Comparison of ENCODE assay signal across 8 cellular contexts in the genomic region with DNA sequence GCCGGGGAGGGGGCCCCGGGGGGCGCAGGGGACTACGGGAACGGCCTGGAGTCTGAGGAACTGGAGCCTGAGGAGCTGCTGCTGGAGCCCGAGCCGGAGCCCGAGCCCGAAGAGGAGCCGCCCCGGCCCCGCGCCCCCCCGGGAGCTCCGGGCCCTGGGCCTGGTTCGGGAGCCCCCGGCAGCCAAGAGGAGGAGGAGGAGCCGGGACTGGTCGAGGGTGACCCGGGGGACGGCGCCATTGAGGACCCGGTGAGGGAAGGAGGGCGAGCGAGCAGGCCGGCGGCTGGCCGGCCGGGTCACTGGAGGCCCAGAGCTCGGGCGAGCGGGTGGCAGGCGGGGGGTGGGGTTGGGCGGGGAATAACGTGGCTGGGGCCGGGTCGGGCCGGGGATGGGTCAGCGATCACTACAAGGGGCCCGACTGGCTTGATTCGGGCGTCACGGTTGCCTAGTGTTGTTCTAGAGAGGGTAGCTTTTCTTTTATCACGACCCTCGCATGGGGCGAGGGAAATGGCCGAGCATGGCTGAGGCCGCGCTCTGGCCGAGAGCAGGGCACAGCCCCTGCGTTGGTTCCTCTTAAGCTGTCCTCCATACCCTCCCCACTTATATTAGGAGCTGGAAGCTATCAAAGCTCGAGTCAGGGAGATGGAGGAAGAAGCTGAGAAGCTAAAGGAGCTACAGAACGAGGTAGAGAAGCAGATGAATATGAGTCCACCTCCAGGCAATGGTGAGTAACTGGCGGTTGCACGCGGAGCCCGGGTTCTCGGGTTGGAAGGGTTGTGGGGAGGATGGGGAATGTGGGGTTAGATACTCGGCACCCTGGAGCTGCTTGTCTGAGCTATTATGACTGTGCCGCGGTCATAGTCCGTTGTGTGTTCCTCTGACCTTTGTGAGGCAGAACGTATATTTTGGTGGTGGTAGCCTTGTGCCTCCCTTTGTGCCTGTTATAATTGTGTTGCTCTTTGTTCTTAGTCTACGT. TPM values are rescaled to one million over a fixed set of nuclear protein-coding genes. Genes with fewer than 3 reads are reported as not detected.
DNase-seq lines count a peak whose midpoint lies in the region; ATAC-seq and TF ChIP-seq lines count a peak whose summit lies in the region.

No MANE protein-coding gene starts in this region.

- TF ChIP-seq POLR2A in HCT116 (IDR thresholded peaks at IDR 0.05; ENCODE audit: borderline replicate concordance, extremely low read depth, insufficient read depth, insufficient read length), result no peak

- no peak for TF ChIP-seq RAD21 in HCT116 (IDR thresholded peaks at IDR 0.05; ENCODE audit: low read depth)

- H3K4me1 ChIP-seq in HCT116 (ENCODE audit: control insufficient read depth in 1 of 2, insufficient read depth in 2 of 2, low read length in 2 of 2), result peaks cover 12 to 23% of the 10 kb centered on the region in 2 experiments; a peak in 3 of 4 replicates
- peaks cover 20% of the 10 kb centered on the region for H3K4me1 ChIP-seq in mucosa of stomach (ENCODE audit: control insufficient read depth, insufficient read depth, low read length)

- peak overlapping the region; percentile 83 for H3K27ac ChIP-seq in HCT116 (ENCODE audit: low read depth, low read length)

- no peaks in the 10 kb centered on the region for H3K27me3 ChIP-seq in HCT116 (ENCODE audit: insufficient read depth, low read length)
- H3K27me3 ChIP-seq in mucosa of stomach (ENCODE audit: control insufficient read depth, insufficient read depth, low read length), result no peaks in the 10 kb centered on the region

- no TSS peak for BruUV-seq in HCT116 (replicated peaks; lab: Mats Ljungman, UMichigan)

- RAD21 ChIA-PET in HCT116 (lab: Charles Lee; ENCODE audit: low non-redundant PET in 1 of 2, low total read pairs in 2 of 2, uncharacterized antibody in 2 of 2, unreplicated experiment in 2 of 2), result interaction anchor here in 1 of 2 experiments (1.4 to 1.7 kb wide), 2 partner anchors 15 to 45 kb away, joined by 3 to 8 read pairs; partner anchors contain the start of gene BCL2L2

- CTCF ChIA-PET in HCT116 (lab: Charles Lee), result interaction anchor here (0.9 to 2.5 kb wide), 12 partner anchors 11 to 253 kb away, joined by 3 to 15 read pairs (median 6); partner anchors contain the start of gene BCL2L2
- CTCF ChIA-PET in activated CD8-positive, alpha-beta T cell treated with anti-CD3 and anti-CD28 coated beads, Interleukin-2, amount 10 ng/mL, durations not matched to agents 7 days and 5 days (lab: Charles Lee), result interaction anchor here (0.5 to 4.8 kb wide), 31 partner anchors 8 to 310 kb away, joined by 3 to 75 read pairs (median 4); partner anchors contain the start of genes HOMEZ and PPP1R3E

- H3K9ac ChIP-seq in HCT116 (ENCODE audit: low read length), result peak overlapping the region; percentile 97
- peak overlapping the region; percentile 90 for H3K9ac ChIP-seq in mucosa of stomach (ENCODE audit: low read length)

- POLR2A ChIA-PET in HCT116 (lab: Charles Lee), result interaction anchor here (0.7 to 2.8 kb wide), 8 partner anchors 11 to 153 kb away, joined by 3 to 21 read pairs (median 4); partner anchors contain the start of genes BCL2L2, HOMEZ, NGDN and PPP1R3E
- POLR2A ChIA-PET in activated CD8-positive, alpha-beta T cell treated with anti-CD3 and anti-CD28 coated beads, Interleukin-2, amount 10 ng/mL, durations not matched to agents 7 days and 5 days (lab: Charles Lee), result interaction anchor here (0.6 to 6.2 kb wide), 18 partner anchors 11 to 1371 kb away, joined by 3 to 115 read pairs (median 6); partner anchors contain the start of genes ACIN1, C14orf119, CMTM5 and HOMEZ

- peak; percentile 22 for ATAC-seq in HCT116
- peak; percentile 2 for ATAC-seq in activated CD8-positive, alpha-beta T cell treated with anti-CD3 and anti-CD28 coated beads, Interleukin-2, amount 10 ng/mL, durations not matched to agents 7 days and 5 days

- H2AFZ ChIP-seq in HCT116 (ENCODE audit: low read depth, low read length, poor library complexity, severe bottlenecking), result no peak overlapping the region

- peaks cover 51% of the 10 kb centered on the region for H3K36me3 Mint-ChIP-seq in activated CD8-positive, alpha-beta T cell treated with anti-CD3 and anti-CD28 coated beads, Interleukin-2, amount 10 ng/mL, durations not matched to agents 7 days and 5 days (ENCODE audit: low read depth)

- H3K9me3 Mint-ChIP-seq in activated CD8-positive, alpha-beta T cell treated with anti-CD3 and anti-CD28 coated beads, Interleukin-2, amount 10 ng/mL, durations not matched to agents 7 days and 5 days (ENCODE audit: insufficient read depth), result no peaks in the 10 kb centered on the region

- peak overlapping the region; percentile 89 for H3K4me2 ChIP-seq in HCT116 (ENCODE audit: low read length)

- H3K36me3 ChIP-seq in HCT116 (ENCODE audit: control insufficient read depth in 1 of 2, insufficient read depth in 2 of 2, low read length in 2 of 2) (peaks cover 30 to 31% of the 10 kb centered on the region in 2 experiments; a peak in 3 of 4 replicates), mucosa of stomach (ENCODE audit: control insufficient read depth, insufficient read depth, low read length) (peaks cover 15% of the 10 kb centered on the region)

- H3K4me3 Mint-ChIP-seq in activated CD8-positive, alpha-beta T cell treated with anti-CD3 and anti-CD28 coated beads, Interleukin-2, amount 10 ng/mL, durations not matched to agents 7 days and 5 days, result peak overlapping the region; percentile 92

- no peaks in the 10 kb centered on the region for H4K20me1 ChIP-seq in HCT116 (ENCODE audit: insufficient read depth)

- no peaks in the 10 kb centered on the region for H3K27me3 Mint-ChIP-seq in activated CD8-positive, alpha-beta T cell treated with anti-CD3 and anti-CD28 coated beads, Interleukin-2, amount 10 ng/mL, durations not matched to agents 7 days and 5 days (ENCODE audit: low read depth)

- peaks cover 33% of the 10 kb centered on the region for H3K4me1 Mint-ChIP-seq in activated CD8-positive, alpha-beta T cell treated with anti-CD3 and anti-CD28 coated beads, Interleukin-2, amount 10 ng/mL, durations not matched to agents 7 days and 5 days (ENCODE audit: low read depth)

- H3K9me3 ChIP-seq in HCT116 (ENCODE audit: control insufficient read depth in 1 of 2, insufficient read depth in 1 of 2, low read depth in 1 of 2, low read length in 2 of 2), result no peaks in the 10 kb centered on the region
- no peaks in the 10 kb centered on the region for H3K9me3 ChIP-seq in mucosa of stomach (ENCODE audit: control insufficient read depth, low read length)

- peak overlapping the region; percentile 64 to 98 for H3K4me3 ChIP-seq in HCT116 (replicated peaks in 1 of 2; ENCODE audit: low read depth in 1 of 2, low read length in 2 of 2)
- H3K4me3 ChIP-seq in epithelial cell of esophagus (ENCODE audit: low read length), result peak overlapping the region; percentile 91
- H3K4me3 ChIP-seq in mucosa of stomach (ENCODE audit: low read length), result peak overlapping the region; percentile 90

- H3K27ac Mint-ChIP-seq in activated CD8-positive, alpha-beta T cell treated with anti-CD3 and anti-CD28 coated beads, Interleukin-2, amount 10 ng/mL, durations not matched to agents 7 days and 5 days, result peak overlapping the region; percentile 91

- DNase-seq in GM03348 (ENCODE audit: low spot score) (peak; percentile 82), HCT116 (ENCODE audit: low read depth, low spot score) (no peak), NCI-H146 (lab: John Stamatoyannopoulos, UW) (peak; percentile 57), epithelial cell of esophagus (ENCODE audit: low read depth) (peak; percentile 75), stromal cell of bone marrow (ENCODE audit: low read depth) (peak; percentile 38), SIG-M5 treated with dmso at 0.1 percent for 504 hours (lab: John Stamatoyannopoulos, UW; ENCODE audit: unreplicated experiment) (no peak)
- peak; percentile 66 for DNase-seq in activated CD8-positive, alpha-beta T cell treated with anti-CD3 and anti-CD28 coated beads, Interleukin-2, amount 10 ng/mL, durations not matched to agents 7 days and 5 days

- H3K79me2 ChIP-seq in HCT116 (ENCODE audit: insufficient read depth, low read length), result peaks cover 35% of the 10 kb centered on the region

- no peaks in the 10 kb centered on the region for H3K9me2 ChIP-seq in HCT116 (ENCODE audit: insufficient read depth)

- intact Hi-C loops in HCT116 (cut with micrococcal nuclease), result loop anchor here (1.0 kb wide), 1 partner anchor 36 kb away; the partner anchor contains the start of gene HOMEZ

- no peak for TF ChIP-seq CTCF in HCT116 (IDR thresholded peaks at IDR 0.05 in 2 of 3, conservative IDR thresholded peaks at IDR 0.05 in 1 of 3; ENCODE audit: borderline replicate concordance in 1 of 3, insufficient read depth in 1 of 3, low read depth in 2 of 3, low read length in 2 of 3)
- TF ChIP-seq CTCF in epithelial cell of esophagus (IDR thresholded peaks at IDR 0.05; ENCODE audit: insufficient read depth, low read depth, low read length, missing control alignments), result peak; percentile 18

TF ChIP-seq in HCT116, 20 proteins besides CTCF, POLR2A, EP300 and RAD21 (continues in another document):
- TF ChIP-seq TCF7L2 (IDR thresholded peaks at IDR 0.05; ENCODE audit: borderline replicate concordance, extremely low read depth, insufficient read depth, insufficient read length), result no peak
- 0 out of 2 replicates have a peak, but pooled peaks have one; percentile 19 for TF ChIP-seq POLR2AphosphoS5 (IDR thresholded peaks at IDR 0.05; ENCODE audit: low read depth, low read length)
- TF ChIP-seq JUND (IDR thresholded peaks at IDR 0.05), result no peak
- TF ChIP-seq ZNF274 (IDR thresholded peaks at IDR 0.05; ENCODE audit: low read depth, low read length), result no peak
- peak; percentile 80 for TF ChIP-seq ZFX (IDR thresholded peaks at IDR 0.05)
- TF ChIP-seq SRF (IDR thresholded peaks at IDR 0.05; ENCODE audit: low read depth), result no peak

RNA-seq across cellular contexts. Expression of gene PABPN1, which starts 0.6 kb away (rescaled TPM):
- total RNA-seq in HCT116 (2021; ENCODE audit: unreplicated experiment), result 184 TPM
- polyA plus RNA-seq in HCT116 (2012), result 131 and 143 TPM in 2 replicates
- 100 to 1,000 TPM; 200 to 210 TPM for total RNA-seq in activated CD8-positive, alpha-beta T cell treated with anti-CD3 and anti-CD28 coated beads, Interleukin-2, amount 10 ng/mL, durations not matched to agents 7 days and 5 days

RNA-seq across cellular contexts. Expression of gene BCL2L2, which starts 15.2 kb away (rescaled TPM):
- total RNA-seq in HCT116 (2021; ENCODE audit: unreplicated experiment), result 25.5 TPM
- 32.9 and 34.4 TPM in 2 replicates for polyA plus RNA-seq in HCT116 (2012)
- 1 to 10 TPM; 2.2 to 2.9 TPM for total RNA-seq in activated CD8-positive, alpha-beta T cell treated with anti-CD3 and anti-CD28 coated beads, Interleukin-2, amount 10 ng/mL, durations not matched to agents 7 days and 5 days

RNA-seq across cellular contexts. Expression of gene PPP1R3E, which starts 19.2 kb away (rescaled TPM):
- 5.6 TPM for total RNA-seq in HCT116 (2021; ENCODE audit: unreplicated experiment)
- polyA plus RNA-seq in HCT116 (2012), result 2.6 and 4.2 TPM in 2 replicates
- 10 to 100 TPM; 22.6 to 28.3 TPM for total RNA-seq in activated CD8-positive, alpha-beta T cell treated with anti-CD3 and anti-CD28 coated beads, Interleukin-2, amount 10 ng/mL, durations not matched to agents 7 days and 5 days

RNA-seq across cellular contexts. Expression of gene SLC22A17, which starts 30.8 kb away (rescaled TPM):
- 5.9 TPM for total RNA-seq in HCT116 (2021; ENCODE audit: unreplicated experiment)
- 7.0 and 8.6 TPM in 2 replicates for polyA plus RNA-seq in HCT116 (2012)
- 1 to 10 TPM in 1 of 2 experiments, under 1 TPM in 1; 0.94 to 1.1 TPM for total RNA-seq in activated CD8-positive, alpha-beta T cell treated with anti-CD3 and anti-CD28 coated beads, Interleukin-2, amount 10 ng/mL, durations not matched to agents 7 days and 5 days

RNA-seq across cellular contexts. Expression of gene HOMEZ, which starts 35.9 kb away (rescaled TPM):
- total RNA-seq in HCT116 (2021; ENCODE audit: unreplicated experiment), result 18.2 TPM
- 12.5 and 15.7 TPM in 2 replicates for polyA plus RNA-seq in HCT116 (2012)
- 1 to 10 TPM; 7.8 to 9.2 TPM for total RNA-seq in activated CD8-positive, alpha-beta T cell treated with anti-CD3 and anti-CD28 coated beads, Interleukin-2, amount 10 ng/mL, durations not matched to agents 7 days and 5 days

Comparison
In these comparisons a context has a peak if more than half of its experiments do, and no peak if none do; other contexts are left out.
1. DNase-seq: peak in GM03348 (single experiment), NCI-H146 (single experiment), activated CD8-positive, alpha-beta T cell treated with anti-CD3 and anti-CD28 coated beads, Interleukin-2, amount 10 ng/mL, durations not matched to agents 7 days and 5 days (single experiment), epithelial cell of esophagus (single experiment) and stromal cell of bone marrow (single experiment); none in HCT116 (single experiment) and SIG-M5 treated with dmso at 0.1 percent for 504 hours (single experiment).
2. Peak in every context shown above with its lines, with median percentiles within 50 percentile points of each other: H3K4me3 ChIP-seq.